8 cellular contexts compared by ENCODE assay signal in genomic region chr17:42422958-42423712, GRCh38. TPM values are rescaled to one million over a fixed set of nuclear protein-coding genes. Genes with fewer than 3 reads are reported as not detected.
DNase-seq lines count a peak whose midpoint lies in the region; ATAC-seq and TF ChIP-seq lines count a peak whose summit lies in the region.

TSS of gene CAVIN1 (minus strand) at chr17:42423256. CDS start at chr17:42423097, 159 bp downstream.

- peak within 1 kb of the TSS; percentile 87 for H3K9ac ChIP-seq in HUES6 (ENCODE audit: low read length)

- H3K4me3 Mint-ChIP-seq in stimulated activated naive CD8-positive, alpha-beta T cell treated with anti-CD3 and anti-CD28 coated beads, Interleukin-15, Interleukin-2, amounts not matched to agents 100 ng/mL and 50 ng/mL, for 24 hours: peak within 1 kb of the TSS; percentile 83

- H3K9me3 ChIP-seq in HUES6 (ENCODE audit: control insufficient read depth, insufficient read depth, low read depth, low read length) (no peaks in the 10 kb centered on the region), lung (ENCODE audit: control insufficient read depth in 2 of 2, insufficient read depth in 1 of 2, low read length in 1 of 2) (no peaks in the 10 kb centered on the region)

- H3K36me3 ChIP-seq in HUES6 (ENCODE audit: control insufficient read depth, insufficient read depth, low read length) (no peaks in the 10 kb centered on the region), lung (ENCODE audit: control insufficient read depth in 2 of 2, insufficient read depth in 2 of 2, low read length in 2 of 2) (peaks cover 0 to 2% of the 10 kb centered on the region in 2 donors)

- H3K27me3 Mint-ChIP-seq in stimulated activated naive CD8-positive, alpha-beta T cell treated with anti-CD3 and anti-CD28 coated beads, Interleukin-15, Interleukin-2, amounts not matched to agents 100 ng/mL and 50 ng/mL, for 24 hours: peaks cover 41% of the 10 kb centered on the region

- H3K27ac Mint-ChIP-seq in stimulated activated naive CD8-positive, alpha-beta T cell treated with anti-CD3 and anti-CD28 coated beads, Interleukin-15, Interleukin-2, amounts not matched to agents 100 ng/mL and 50 ng/mL, for 24 hours: no peak within 1 kb of the TSS

- H3K27me3 ChIP-seq in HUES6 (ENCODE audit: control insufficient read depth, insufficient read depth, low read length) (peaks cover 35% of the 10 kb centered on the region), lung (ENCODE audit: control insufficient read depth, insufficient read depth) (no peaks in the 10 kb centered on the region)

- H3K4me1 ChIP-seq in HUES6 (ENCODE audit: control insufficient read depth, insufficient read depth, low read length) (peaks cover 27% of the 10 kb centered on the region), lung (ENCODE audit: control insufficient read depth in 2 of 2, insufficient read depth in 2 of 2, low read length in 2 of 2) (peaks cover 4 to 5% of the 10 kb centered on the region in 2 donors)

- ATAC-seq in lung (ENCODE audit: insufficient read depth, low FRiP score): peak; percentile 85
- no peak for ATAC-seq in GM18520 (IDR thresholded peaks at IDR 0.05; ENCODE audit: unreplicated experiment)
- ATAC-seq in GM19455 (IDR thresholded peaks at IDR 0.05; ENCODE audit: unreplicated experiment): no peak

- no peak for TF ChIP-seq CTCF in WI38 (IDR thresholded peaks at IDR 0.05; ENCODE audit: low read depth, low read length)
- TF ChIP-seq CTCF in lung (IDR thresholded peaks at IDR 0.05; ENCODE audit: control extremely low read depth, extremely low read depth): no peak

- H3K4me1 Mint-ChIP-seq in stimulated activated naive CD8-positive, alpha-beta T cell treated with anti-CD3 and anti-CD28 coated beads, Interleukin-15, Interleukin-2, amounts not matched to agents 100 ng/mL and 50 ng/mL, for 24 hours (ENCODE audit: low read depth): peaks cover 26% of the 10 kb centered on the region

- H3K9me3 Mint-ChIP-seq in stimulated activated naive CD8-positive, alpha-beta T cell treated with anti-CD3 and anti-CD28 coated beads, Interleukin-15, Interleukin-2, amounts not matched to agents 100 ng/mL and 50 ng/mL, for 24 hours: no peaks in the 10 kb centered on the region

- peak; percentile 81 for DNase-seq in DMS 273 treated with DMSO at 0.1 percent for 48 hours (lab: John Stamatoyannopoulos, UW)
- DNase-seq in epidermal melanocyte (ENCODE audit: insufficient read length, low spot score): peak; percentile 99
- peak; percentile 98 for DNase-seq in lung (ENCODE audit: low spot score)

- H3K4me3 ChIP-seq in HUES6 (ENCODE audit: low read depth, low read length): peak within 1 kb of the TSS; percentile 94
- peak within 1 kb of the TSS; percentile 88 for H3K4me3 ChIP-seq in WI38 (ENCODE audit: low read depth, low read length)
- H3K4me3 ChIP-seq in lung: peak within 1 kb of the TSS; percentile 90

- H3K27ac ChIP-seq in HUES6 (ENCODE audit: low read depth, low read length) (peak within 1 kb of the TSS; percentile 68; the same call in 1 of the 2 replicates), lung (ENCODE audit: low read depth in 1 of 2, low read length in 1 of 2) (peak within 1 kb of the TSS; percentile 96 to 99)

- no peaks in the 10 kb centered on the region for H3K36me3 Mint-ChIP-seq in stimulated activated naive CD8-positive, alpha-beta T cell treated with anti-CD3 and anti-CD28 coated beads, Interleukin-15, Interleukin-2, amounts not matched to agents 100 ng/mL and 50 ng/mL, for 24 hours (ENCODE audit: low read depth)

- 1 to 3% methylated on average over 58 of the region's 58 CpGs for WGBS in lung, 2 donors

RNA-seq across cellular contexts. Expression of gene CAVIN1, which starts in this region (rescaled TPM):
- total RNA-seq in lung: 100 to 1,000 TPM; 185 to 277 TPM
- polyA plus RNA-seq in lung: 100 to 1,000 TPM; 110 to 134 TPM
